21 cellular contexts compared by ENCODE assay signal in the genomic region with DNA sequence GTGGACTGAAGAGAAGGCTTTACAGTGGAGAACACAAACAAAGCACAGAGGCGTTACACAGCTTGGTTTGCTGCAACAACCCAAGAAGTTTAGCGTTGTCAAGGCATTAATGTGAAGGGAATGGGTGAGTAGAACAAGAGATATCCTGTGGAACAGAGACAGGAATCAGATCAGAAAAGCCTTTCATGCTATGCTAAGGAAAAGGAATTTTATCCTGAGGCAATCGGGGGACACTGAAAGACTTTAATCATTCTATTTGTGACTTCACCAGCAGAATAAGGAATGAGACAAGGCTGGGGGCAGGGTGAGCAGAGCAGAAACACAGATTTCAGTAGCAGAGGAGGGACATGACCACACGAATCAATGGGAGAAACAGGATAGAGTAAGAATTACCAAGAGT.
DNase-seq lines count a peak whose midpoint lies in the region; ATAC-seq, FAIRE-seq and TF ChIP-seq lines count a peak whose summit lies in the region.
"Had no signal": no experiment of that assay in that cellular context is flagged by ENCODE, and none has a peak within 500 bp of the region (broad histone marks: within the 10 kb centered on the region; RNA-seq: fewer than 3 reads in every experiment).

No MANE protein-coding gene starts in this region.

- H2BK5ac ChIP-seq in mesendoderm (ENCODE audit: low read length): no peak overlapping the region

- no peak overlapping the region for H4K8ac ChIP-seq in mesendoderm (ENCODE audit: low read depth, low read length)

- H3K9me2 ChIP-seq in PC-9 (ENCODE audit: insufficient read depth): no peaks in the 10 kb centered on the region

- no peaks in the 10 kb centered on the region for H3F3A ChIP-seq in PC-9 (ENCODE audit: insufficient read depth, low read depth)

- BruUV-seq in HepG2 (replicated peaks; lab: Mats Ljungman, UMichigan) (no TSS peak), PC-9 (replicated peaks; lab: Mats Ljungman, UMichigan) (no TSS peak)

- H3K27ac ChIP-seq in HepG2 (ENCODE audit: extremely low read length, insufficient read depth, low read length) (no peak overlapping the region), right lobe of liver (no peak overlapping the region), mesendoderm (ENCODE audit: low read depth, low read length) (no peak overlapping the region), PC-9 (no peak overlapping the region), adrenal gland (no peak overlapping the region)
- H3K27ac ChIP-seq: Peyer's patch, SJCRH30 had no signal

- CTCF ChIA-PET in HepG2 (lab: Yijun Ruan, JAX; ENCODE audit: low intra/inter-chr PET ratio, low total read pairs): no interaction called here
- CTCF ChIA-PET in PC-9 (lab: Charles Lee): no interaction called here

- FAIRE-seq in HepG2 (lab: Jason Lieb, UNC): no peak
- FAIRE-seq: D721Med had no signal

- POLR2A ChIA-PET in HepG2 (lab: Yijun Ruan, JAX): no interaction called here
- POLR2A ChIA-PET in PC-9 (lab: Charles Lee; ENCODE audit: unreplicated experiment): no interaction called here

- in situ Hi-C loops in HepG2 (cut with HindIII; ENCODE audit: extremely low pct_ligation_motif_present, low pct_unique_long_range_greater_than_20kb): no loop called here
- in situ Hi-C loops in SK-MEL-5 (cut with HindIII; ENCODE audit: low pct_unique_long_range_greater_than_20kb, low sequenced_read_pairs): no loop called here

- no peaks in the 10 kb centered on the region for H3K9me3 ChIP-seq in HepG2 (ENCODE audit: low read length)
- no peaks in the 10 kb centered on the region for H3K9me3 ChIP-seq in right lobe of liver
- peaks cover 5% of the 10 kb centered on the region; the same call in 1 of the 2 replicates for H3K9me3 ChIP-seq in PC-9 (ENCODE audit: insufficient read depth, low read depth)
- H3K9me3 ChIP-seq in adrenal gland (replicated peaks in 1 of 3): no peaks in the 10 kb centered on the region
- H3K9me3 ChIP-seq: Peyer's patch had no signal

- no peaks in the 10 kb centered on the region for H3K79me1 ChIP-seq in mesendoderm (ENCODE audit: low read length)

- TF ChIP-seq EP300 in HepG2 (IDR thresholded peaks at IDR 0.05; ENCODE audit: low read depth in 2 of 2, low read length in 2 of 2) (no peak), HepG2 (CRISPR knock-in tag; IDR thresholded peaks at IDR 0.05; ENCODE audit: borderline replicate concordance) (no peak)

- no peaks in the 10 kb centered on the region for H3K4me1 ChIP-seq in HepG2 (ENCODE audit: insufficient read depth, low read length)
- H3K4me1 ChIP-seq in right lobe of liver: no peaks in the 10 kb centered on the region
- no peaks in the 10 kb centered on the region for H3K4me1 ChIP-seq in mesendoderm (ENCODE audit: control insufficient read depth, low read depth, low read length)
- H3K4me1 ChIP-seq in PC-9 (replicated peaks; ENCODE audit: insufficient read depth): no peaks in the 10 kb centered on the region
- H3K4me1 ChIP-seq in adrenal gland (replicated peaks in 1 of 2): no peaks in the 10 kb centered on the region
- H3K4me1 ChIP-seq: Peyer's patch had no signal

- 82% methylated on average over 4 of the region's 4 CpGs for WGBS in HepG2 (ENCODE audit: low lambda C conversion rate)
- 72% methylated on average over 4 of the region's 4 CpGs for WGBS in right lobe of liver (ENCODE audit: insufficient coverage, low coverage, low lambda C conversion rate, missing lambda C conversion rate)
- no CpG with 5 or more reads among the region's 4 CpGs for WGBS in mesendoderm (ENCODE audit: extremely low coverage, insufficient coverage, low lambda C conversion rate)
- 83 to 89% (median 85%) methylated on average over 4 of the region's 4 CpGs for WGBS in adrenal gland, 4 donors

- TF ChIP-seq POLR2A in HepG2 (IDR thresholded peaks at IDR 0.05; ENCODE audit: insufficient read depth in 1 of 2, low read depth in 2 of 2, low read length in 2 of 2): no peak
- TF ChIP-seq POLR2A in right lobe of liver (IDR thresholded peaks at IDR 0.05): no peak
- no peak for TF ChIP-seq POLR2A in adrenal gland (IDR thresholded peaks at IDR 0.05)

- H3K18ac ChIP-seq in mesendoderm (ENCODE audit: low read length): no peak overlapping the region

- no peak for TF ChIP-seq RAD21 in HepG2 (CRISPR knock-in tag; IDR thresholded peaks at IDR 0.05)

- H3K56ac ChIP-seq in mesendoderm (ENCODE audit: low read length): no peak overlapping the region

- no peak for TF ChIP-seq CTCF in HepG2 (CRISPR knock-in tag; IDR thresholded peaks at IDR 0.05)
- TF ChIP-seq CTCF in right lobe of liver (IDR thresholded peaks at IDR 0.05): no peak
- no peak for TF ChIP-seq CTCF in PC-9 (conservative IDR thresholded peaks at IDR 0.05)
- no peak for TF ChIP-seq CTCF in adrenal gland (IDR thresholded peaks at IDR 0.05)

- H3K9ac ChIP-seq in HepG2 (ENCODE audit: insufficient read depth, low read depth, low read length) (no peak overlapping the region), mesendoderm (ENCODE audit: low read length) (no peak overlapping the region)

- DNase-seq in HepG2 (ENCODE audit: low spot score) (no peak), right lobe of liver (no peak), SK-MEL-5 (ENCODE audit: low read depth, low spot score) (peak; percentile 91), mesendoderm (peak; percentile 22), cerebellar cortex (ENCODE audit: low spot score) (no peak), PC-9 (no peak), adrenal gland (no peak)
- DNase-seq: AML-193; C1 segment of cervical spinal cord; CD8-positive, alpha-beta T cell; H9; MV-4-11; NCI-H1105 treated with DMSO at 0.1 percent for 48 hours; NCI-H2029 treated with DMSO at 0.1 percent for 48 hours; NCI-H226; NCI-H510A treated with DMSO at 0.1 percent for 48 hours; NCI-H774; Peyer's patch; SJCRH30 had no signal

- no peak overlapping the region for H2BK120ac ChIP-seq in mesendoderm (ENCODE audit: low read depth, low read length)

- H3K4ac ChIP-seq in mesendoderm (ENCODE audit: low read depth, low read length): no peak overlapping the region

- no peak overlapping the region for H3K23ac ChIP-seq in mesendoderm (ENCODE audit: low read length)

- H4K20me1 ChIP-seq in HepG2 (ENCODE audit: insufficient read depth, low read length) (no peaks in the 10 kb centered on the region), PC-9 (ENCODE audit: insufficient read depth) (no peaks in the 10 kb centered on the region)

- no peak overlapping the region for H3K4me3 ChIP-seq in HepG2 (replicated peaks in 1 of 3; ENCODE audit: insufficient read depth in 1 of 3, low read depth in 2 of 3, low read length in 3 of 3)
- H3K4me3 ChIP-seq in right lobe of liver: no peak overlapping the region
- H3K4me3 ChIP-seq in mesendoderm (ENCODE audit: low read length): no peak overlapping the region
- no peak overlapping the region for H3K4me3 ChIP-seq in PC-9
- no peak overlapping the region for H3K4me3 ChIP-seq in adrenal gland
- H3K4me3 ChIP-seq: Peyer's patch, SJCRH30 had no signal

- H3K4me2 ChIP-seq in HepG2 (ENCODE audit: low read depth, low read length) (no peak overlapping the region), mesendoderm (ENCODE audit: low read length) (no peak overlapping the region), PC-9 (no peak overlapping the region)

- H3K36me3 ChIP-seq in HepG2 (replicated peaks in 1 of 2; ENCODE audit: control insufficient read depth in 1 of 2, insufficient read depth in 2 of 2, low read length in 2 of 2) (no peaks in the 10 kb centered on the region), right lobe of liver (no peaks in the 10 kb centered on the region), mesendoderm (ENCODE audit: control insufficient read depth, insufficient read depth, low read length) (no peaks in the 10 kb centered on the region), PC-9 (ENCODE audit: low read depth) (no peaks in the 10 kb centered on the region), adrenal gland (replicated peaks in 1 of 2) (no peaks in the 10 kb centered on the region)
- H3K36me3 ChIP-seq: Peyer's patch, SJCRH30 had no signal

- no peak for ATAC-seq in HepG2
- no peak for ATAC-seq in right lobe of liver
- no peak for ATAC-seq in HG02981 (IDR thresholded peaks at IDR 0.05; ENCODE audit: unreplicated experiment)
- ATAC-seq: CD8-positive, alpha-beta T cell had no signal

- no peak overlapping the region for H2AK5ac ChIP-seq in mesendoderm (ENCODE audit: low read length)

- H3K27me3 ChIP-seq in HepG2 (ENCODE audit: control insufficient read depth in 1 of 2, insufficient read depth in 2 of 2, low read length in 2 of 2) (no peaks in the 10 kb centered on the region), right lobe of liver (no peaks in the 10 kb centered on the region), mesendoderm (ENCODE audit: insufficient read depth, low read length, poor library complexity) (no peaks in the 10 kb centered on the region), PC-9 (ENCODE audit: insufficient read depth, low read depth) (no peaks in the 10 kb centered on the region), adrenal gland (no peaks in the 10 kb centered on the region)
- H3K27me3 ChIP-seq: Peyer's patch, SJCRH30 had no signal

- H4K5ac ChIP-seq in mesendoderm (ENCODE audit: low read length): no peak overlapping the region

- H2AFZ ChIP-seq in HepG2 (ENCODE audit: low read length): peak overlapping the region; percentile 46
- H2AFZ ChIP-seq in PC-9: no peak overlapping the region

- H2BK15ac ChIP-seq in mesendoderm (replicated peaks; ENCODE audit: low read depth): no peak overlapping the region

- intact Hi-C loops in HepG2 (cut with micrococcal nuclease; ENCODE audit: unreplicated experiment) (no loop called here), right lobe of liver (cut with DNase I) (no loop called here), PC-9 (cut with micrococcal nuclease; ENCODE audit: unreplicated experiment) (no loop called here), adrenal gland (cut with DNase I) (no loop called here)

- H3K79me2 ChIP-seq in HepG2 (ENCODE audit: insufficient read depth, low read length) (no peaks in the 10 kb centered on the region), mesendoderm (ENCODE audit: control insufficient read depth, insufficient read depth, low read length) (no peaks in the 10 kb centered on the region), PC-9 (ENCODE audit: low read depth) (no peaks in the 10 kb centered on the region)

Comparison
In these comparisons a context has a peak if more than half of its experiments do, and no peak if none do; other contexts are left out.
1. DNase-seq: peak in SK-MEL-5 (single experiment) and mesendoderm (single experiment); none in HepG2 (single experiment), right lobe of liver (0 of 3), cerebellar cortex (single experiment), PC-9 (0 of 2) and adrenal gland (0 of 7).